8 cellular contexts compared by ENCODE assay signal in genomic region chr5:62093981-62094380, GRCh38.
DNase-seq lines count a peak whose midpoint lies in the region; ATAC-seq and TF ChIP-seq lines count a peak whose summit lies in the region.
"Had no signal": no experiment of that assay in that cellular context is flagged by ENCODE, and none has a peak within 500 bp of the region (broad histone marks: within the 10 kb centered on the region; RNA-seq: fewer than 3 reads in every experiment).

No MANE protein-coding gene starts in this region.

- no peaks in the 10 kb centered on the region for H3K36me3 Mint-ChIP-seq in GM23338 (ENCODE audit: low read depth)
- H3K36me3 Mint-ChIP-seq in nephron progenitor cell (ENCODE audit: low read depth) = no peaks in the 10 kb centered on the region

- 0 out of 2 replicates have a peak overlapping the region, but pooled peaks have one; percentile 14 for H2AFZ ChIP-seq in GM23338

- no peak for ATAC-seq in GM23338

- no peaks in the 10 kb centered on the region for H3K9me3 ChIP-seq in transverse colon
- H3K9me3 ChIP-seq: SJCRH30 had no signal

- no peaks in the 10 kb centered on the region for H3K27me3 Mint-ChIP-seq in GM23338 (ENCODE audit: insufficient read depth, low read depth, poor library complexity)
- no peaks in the 10 kb centered on the region for H3K27me3 Mint-ChIP-seq in nephron progenitor cell (ENCODE audit: low read depth, poor library complexity)

- no peak overlapping the region for H3K27ac Mint-ChIP-seq in GM23338
- H3K27ac Mint-ChIP-seq in nephron progenitor cell = no peak overlapping the region

- no peak overlapping the region for H3K4me3 Mint-ChIP-seq in GM23338
- H3K4me3 Mint-ChIP-seq in nephron progenitor cell = no peak overlapping the region

- no peak for TF ChIP-seq EP300 in transverse colon (IDR thresholded peaks at IDR 0.05; ENCODE audit: low read depth)

- no peak overlapping the region for H3K4me3 ChIP-seq in GM23338
- H3K4me3 ChIP-seq in transverse colon = no peak overlapping the region
- H3K4me3 ChIP-seq: SJCRH30 had no signal

- H3K27me3 ChIP-seq in GM23338 (ENCODE audit: insufficient read depth) (no peaks in the 10 kb centered on the region), transverse colon (no peaks in the 10 kb centered on the region)
- H3K27me3 ChIP-seq: SJCRH30 had no signal

- H3K36me3 ChIP-seq in GM23338 (ENCODE audit: insufficient read depth) (no peaks in the 10 kb centered on the region), transverse colon (no peaks in the 10 kb centered on the region)
- H3K36me3 ChIP-seq: SJCRH30 had no signal

- in situ Hi-C loops in transverse colon (cut with MboI; ENCODE audit: low pct_ligation_motif_present in 1 of 4, low pct_unique_long_range_greater_than_20kb in 1 of 4, low sequenced_read_pairs in 3 of 4) = no loop called here
- in situ Hi-C loops in GM13976 (cut with MboI; ENCODE audit: low sequenced_read_pairs, unreplicated experiment) = no loop called here

- no peaks in the 10 kb centered on the region for H3K9me2 ChIP-seq in GM23338 (ENCODE audit: insufficient read depth)

- H3K4me1 Mint-ChIP-seq in GM23338 (peaks cover 3% of the 10 kb centered on the region), nephron progenitor cell (peaks cover 12% of the 10 kb centered on the region)

- H3K27ac ChIP-seq in GM23338 (ENCODE audit: low read depth) = no peak overlapping the region
- no peak overlapping the region for H3K27ac ChIP-seq in transverse colon
- H3K27ac ChIP-seq: SJCRH30 had no signal

- peaks cover 4% of the 10 kb centered on the region; the same call in 1 of the 2 replicates for H3K4me1 ChIP-seq in GM23338 (ENCODE audit: insufficient read depth)
- H3K4me1 ChIP-seq in transverse colon = peaks cover 0 to 7% (median 0%) of the 10 kb centered on the region in 4 donors
- H3K4me1 ChIP-seq: SJCRH30 had no signal

- intact Hi-C loops in transverse colon (cut with DNase I; ENCODE audit: low total_unique reads) = no loop called here

- no peak for TF ChIP-seq CTCF in GM23338 (conservative IDR thresholded peaks at IDR 0.05; ENCODE audit: low read depth in 2 of 2)
- TF ChIP-seq CTCF in nephron progenitor cell (IDR thresholded peaks at IDR 0.05) = no peak
- TF ChIP-seq CTCF in transverse colon (IDR thresholded peaks at IDR 0.05) = no peak
- no peak for TF ChIP-seq CTCF in GM13976 (IDR thresholded peaks at IDR 0.05; ENCODE audit: borderline replicate concordance, control extremely low read depth, extremely low read depth, insufficient read depth, missing control alignments)

- H3K79me2 ChIP-seq in GM23338 (replicated peaks; ENCODE audit: insufficient read depth) = no peaks in the 10 kb centered on the region

- DNase-seq in GM23338 (ENCODE audit: low spot score) (peak; percentile 7), NCI-H345 treated with DMSO at 0.1 percent for 48 hours (lab: John Stamatoyannopoulos, UW; ENCODE audit: unreplicated experiment) (peak; percentile 36), dedifferentiated amniotic fluid mesenchymal stem cell (ENCODE audit: extremely low spot score) (peak; percentile 33), nephron progenitor cell (peak; percentile 61), GM19238 (ENCODE audit: insufficient read length, low spot score) (no peak), transverse colon (no peak), GM13976 (ENCODE audit: low spot score) (no peak)

- H3K4me2 ChIP-seq in GM23338 = no peak overlapping the region

- H3F3A ChIP-seq in GM23338 (replicated peaks; ENCODE audit: low read depth) = no peaks in the 10 kb centered on the region

- H3K9me3 Mint-ChIP-seq in GM23338 (no peaks in the 10 kb centered on the region; the same call in 2 of the 3 replicates), nephron progenitor cell (no peaks in the 10 kb centered on the region)

- no peaks in the 10 kb centered on the region for H4K20me1 ChIP-seq in GM23338 (replicated peaks; ENCODE audit: insufficient read depth)

- TF ChIP-seq POLR2A in transverse colon (IDR thresholded peaks at IDR 0.05) = no peak

- whole genome bisulfite sequencing in transverse colon (ENCODE audit: low coverage in 1 of 2), 2 donors = 0 to 1% methylated on average over 2 to 3 of the region's 3 CpGs

TF ChIP-seq in GM23338, 12 proteins besides CTCF, POLR2A, EP300 and RAD21:
- TF ChIP-seq EZH2phosphoT487 (IDR thresholded peaks at IDR 0.05; ENCODE audit: unreplicated experiment) (no peak), ZNF114 (CRISPR knock-in tag; IDR thresholded peaks at IDR 0.05) (no peak), NANOG (IDR thresholded peaks at IDR 0.05; ENCODE audit: borderline replicate concordance) (no peak), EZH2 (IDR thresholded peaks at IDR 0.05; ENCODE audit: low read depth, unreplicated experiment) (no peak), ZNF331 (CRISPR knock-in tag; IDR thresholded peaks at IDR 0.05; ENCODE audit: low read depth) (no peak), CREB1 (CRISPR knock-in tag; IDR thresholded peaks at IDR 0.05; ENCODE audit: low read depth) (no peak), ZNF462 (CRISPR knock-in tag; IDR thresholded peaks at IDR 0.05) (no peak), JUNB (IDR thresholded peaks at IDR 0.05; ENCODE audit: unreplicated experiment) (no peak), ETS1 (IDR thresholded peaks at IDR 0.05) (no peak)

Comparison
In these comparisons a context has a peak if more than half of its experiments do, and no peak if none do; other contexts are left out.
1. DNase-seq: peak in GM23338 (single experiment), NCI-H345 treated with DMSO at 0.1 percent for 48 hours (single experiment), dedifferentiated amniotic fluid mesenchymal stem cell (single experiment) and nephron progenitor cell (single experiment); none in GM19238 (single experiment), transverse colon (single experiment) and GM13976 (single experiment).